In genomic region chr22:43242627-43243026, GRCh38 we compare ENCODE assay signal across 19 cellular contexts. TPM values are rescaled to one million over a fixed set of nuclear protein-coding genes. Genes with fewer than 3 reads are reported as not detected.
DNase-seq lines count a peak whose midpoint lies in the region; ATAC-seq lines count a peak whose summit lies in the region.
"Had no signal": no experiment of that assay in that cellular context is flagged by ENCODE, and none has a peak within 500 bp of the region (broad histone marks: within the 10 kb centered on the region; RNA-seq: fewer than 3 reads in every experiment).

No MANE protein-coding gene starts in this region.

- no peak overlapping the region for H2AFZ ChIP-seq in neuronal stem cell (ENCODE audit: low read length)

- no peak overlapping the region for H3K14ac ChIP-seq in neuronal stem cell (ENCODE audit: low read length)

- H3K9me3 ChIP-seq in neuronal stem cell (replicated peaks in 1 of 2; ENCODE audit: control insufficient read depth in 2 of 2, insufficient read depth in 1 of 2, low read depth in 1 of 2, low read length in 2 of 2): no peaks in the 10 kb centered on the region
- no peaks in the 10 kb centered on the region for H3K9me3 ChIP-seq in CD4-positive, alpha-beta memory T cell (ENCODE audit: control insufficient read depth in 1 of 2, low read length in 2 of 2)
- H3K9me3 ChIP-seq: BLaER1 treated with 17β-estradiol and CSF1 and Interleukin-3, amounts not matched to agents 10 nM and 100 nM had no signal

- no CpG with 5 or more reads among the region's 6 CpGs for WGBS in neuronal stem cell (ENCODE audit: extremely low coverage in 2 of 2, insufficient read length in 2 of 2, insufficient replicate concordance in 1 of 2), 2 donors

- no peak overlapping the region for H3K4ac ChIP-seq in neuronal stem cell (ENCODE audit: low read length)

- no peaks in the 10 kb centered on the region for H3K27me3 Mint-ChIP-seq in CD4-positive, alpha-beta memory T cell

- no peak overlapping the region for H2BK12ac ChIP-seq in neuronal stem cell (ENCODE audit: low read length)

- no peak overlapping the region for H3K27ac ChIP-seq in neuronal stem cell (replicated peaks; ENCODE audit: low read length)
- no peak overlapping the region for H3K27ac ChIP-seq in CD4-positive, alpha-beta memory T cell (ENCODE audit: low read depth, low read length)
- H3K27ac ChIP-seq: BLaER1 treated with 17β-estradiol and CSF1 and Interleukin-3, amounts not matched to agents 10 nM and 100 nM had no signal

- H3K36me3 ChIP-seq in neuronal stem cell (replicated peaks in 1 of 2; ENCODE audit: control insufficient read depth in 2 of 2, insufficient read depth in 2 of 2, low read length in 2 of 2): peaks cover 0 to 27% of the 10 kb centered on the region in 2 donors
- no peaks in the 10 kb centered on the region for H3K36me3 ChIP-seq in CD4-positive, alpha-beta memory T cell (ENCODE audit: insufficient read depth, low read length)
- H3K36me3 ChIP-seq: BLaER1 treated with 17β-estradiol and CSF1 and Interleukin-3, amounts not matched to agents 10 nM and 100 nM had no signal

- DNase-seq in NCI-H526 treated with DMSO at 0.1 percent for 48 hours (lab: John Stamatoyannopoulos, UW): peak; percentile 9
- peak; percentile 75 for DNase-seq in islet precursor cell
- DNase-seq in neuronal stem cell (ENCODE audit: low spot score): no peak
- DNase-seq in CD4-positive, alpha-beta memory T cell: no peak
- no peak for DNase-seq in GOT3 (lab: John Stamatoyannopoulos, UW)
- DNase-seq: ACHN; AML-193; CD8-positive, alpha-beta memory T cell; COR-L47; DMS 273 treated with DMSO at 0.1 percent for 48 hours; DMS53; DND-41; EL; HCEC 1CT; KBM-7 had no signal

- no peak overlapping the region for H3K27ac Mint-ChIP-seq in CD4-positive, alpha-beta memory T cell
- H3K27ac Mint-ChIP-seq: CD8-positive, alpha-beta memory T cell had no signal

- H3K4me1 ChIP-seq in neuronal stem cell (ENCODE audit: control insufficient read depth in 2 of 2, insufficient read depth in 1 of 2, low read depth in 1 of 2, low read length in 2 of 2): peaks cover 0 to 17% of the 10 kb centered on the region in 2 donors
- no peaks in the 10 kb centered on the region for H3K4me1 ChIP-seq in CD4-positive, alpha-beta memory T cell (ENCODE audit: insufficient read depth, low read length)

- H2AK5ac ChIP-seq in neuronal stem cell (ENCODE audit: low read depth, low read length): no peak overlapping the region

- peak overlapping the region; percentile 43 for H2BK5ac ChIP-seq in neuronal stem cell (ENCODE audit: low read length)

- no peak for ATAC-seq in HG03039 (IDR thresholded peaks at IDR 0.05; ENCODE audit: unreplicated experiment)
- ATAC-seq: GM12878 had no signal

- H3K4me3 ChIP-seq in neuronal stem cell (ENCODE audit: low read length in 2 of 2): no peak overlapping the region
- no peak overlapping the region for H3K4me3 ChIP-seq in CD4-positive, alpha-beta memory T cell (ENCODE audit: low read length in 2 of 2)
- H3K4me3 ChIP-seq: BLaER1 treated with 17β-estradiol and CSF1 and Interleukin-3, amounts not matched to agents 10 nM and 100 nM; GM12878 had no signal

- intact Hi-C loops in CD4-positive, alpha-beta memory T cell (cut with micrococcal nuclease): no loop called here

- POLR2A ChIA-PET in CD4-positive, alpha-beta memory T cell (lab: Charles Lee; ENCODE audit: partially characterized antibody): no interaction called here

- H4K91ac ChIP-seq in neuronal stem cell (ENCODE audit: low read depth, low read length, poor library complexity): no peak overlapping the region

- H3K4me1 Mint-ChIP-seq in CD4-positive, alpha-beta memory T cell: no peaks in the 10 kb centered on the region
- H3K4me1 Mint-ChIP-seq: CD8-positive, alpha-beta memory T cell had no signal

- H3K4me3 Mint-ChIP-seq in CD4-positive, alpha-beta memory T cell: no peak overlapping the region
- H3K4me3 Mint-ChIP-seq: CD8-positive, alpha-beta memory T cell; IgD-negative memory B cell had no signal

- no peak overlapping the region for H4K8ac ChIP-seq in neuronal stem cell (ENCODE audit: low read depth, low read length)

- no peaks in the 10 kb centered on the region for H3K9me3 Mint-ChIP-seq in CD4-positive, alpha-beta memory T cell
- H3K9me3 Mint-ChIP-seq: CD8-positive, alpha-beta memory T cell; IgD-negative memory B cell had no signal

- H3K18ac ChIP-seq in neuronal stem cell (ENCODE audit: low read length): peak overlapping the region; percentile 79

- no peak overlapping the region for H3K9ac ChIP-seq in neuronal stem cell (ENCODE audit: low read depth, low read length, poor library complexity)

- H3K4me2 ChIP-seq in neuronal stem cell (ENCODE audit: insufficient read depth, low read length, poor library complexity, severe bottlenecking): no peak overlapping the region

- CTCF ChIA-PET in CD4-positive, alpha-beta memory T cell (lab: Charles Lee; ENCODE audit: partially characterized antibody): no interaction called here

- no peaks in the 10 kb centered on the region for H3K36me3 Mint-ChIP-seq in CD4-positive, alpha-beta memory T cell
- H3K36me3 Mint-ChIP-seq: CD8-positive, alpha-beta memory T cell; IgD-negative memory B cell had no signal

- peaks cover 0 to 67% (median 0%) of the 10 kb centered on the region in 3 experiments for H3K27me3 ChIP-seq in neuronal stem cell (ENCODE audit: control insufficient read depth in 3 of 3, insufficient read depth in 3 of 3, low read depth in 1 of 3, low read length in 3 of 3)
- H3K27me3 ChIP-seq in CD4-positive, alpha-beta memory T cell (ENCODE audit: insufficient read depth, low read length): no peaks in the 10 kb centered on the region
- H3K27me3 ChIP-seq: BLaER1 treated with 17β-estradiol and CSF1 and Interleukin-3, amounts not matched to agents 10 nM and 100 nM had no signal

- H3K79me1 ChIP-seq in neuronal stem cell (ENCODE audit: low read depth, low read length): no peaks in the 10 kb centered on the region

- no peak overlapping the region for H2BK120ac ChIP-seq in neuronal stem cell (ENCODE audit: low read depth, low read length)

- no peak overlapping the region for H3K23ac ChIP-seq in neuronal stem cell (ENCODE audit: low read depth, low read length, poor library complexity)

- H2BK15ac ChIP-seq in neuronal stem cell (ENCODE audit: low read length): no peak overlapping the region

RNA-seq across cellular contexts. Expression of gene TTLL12, which starts 55.7 kb away (rescaled TPM):
- polyA plus RNA-seq in neuronal stem cell (2013, experiment 1 of 2): 35.3 TPM
- 37.1 TPM for polyA plus RNA-seq in neuronal stem cell (2013, experiment 2 of 2)
- 10 to 100 TPM; 28.5 to 29.6 TPM for total RNA-seq in CD4-positive, alpha-beta memory T cell
- 10 to 100 TPM; 20.8 to 28.6 TPM for polyA plus RNA-seq in CD4-positive, alpha-beta memory T cell

Comparison
In these comparisons a context has a peak if more than half of its experiments do, and no peak if none do; other contexts are left out.
1. DNase-seq: peak in NCI-H526 treated with DMSO at 0.1 percent for 48 hours (single experiment) and islet precursor cell (single experiment); none in neuronal stem cell (single experiment), CD4-positive, alpha-beta memory T cell (0 of 5) and GOT3 (single experiment).